In the genomic region with DNA sequence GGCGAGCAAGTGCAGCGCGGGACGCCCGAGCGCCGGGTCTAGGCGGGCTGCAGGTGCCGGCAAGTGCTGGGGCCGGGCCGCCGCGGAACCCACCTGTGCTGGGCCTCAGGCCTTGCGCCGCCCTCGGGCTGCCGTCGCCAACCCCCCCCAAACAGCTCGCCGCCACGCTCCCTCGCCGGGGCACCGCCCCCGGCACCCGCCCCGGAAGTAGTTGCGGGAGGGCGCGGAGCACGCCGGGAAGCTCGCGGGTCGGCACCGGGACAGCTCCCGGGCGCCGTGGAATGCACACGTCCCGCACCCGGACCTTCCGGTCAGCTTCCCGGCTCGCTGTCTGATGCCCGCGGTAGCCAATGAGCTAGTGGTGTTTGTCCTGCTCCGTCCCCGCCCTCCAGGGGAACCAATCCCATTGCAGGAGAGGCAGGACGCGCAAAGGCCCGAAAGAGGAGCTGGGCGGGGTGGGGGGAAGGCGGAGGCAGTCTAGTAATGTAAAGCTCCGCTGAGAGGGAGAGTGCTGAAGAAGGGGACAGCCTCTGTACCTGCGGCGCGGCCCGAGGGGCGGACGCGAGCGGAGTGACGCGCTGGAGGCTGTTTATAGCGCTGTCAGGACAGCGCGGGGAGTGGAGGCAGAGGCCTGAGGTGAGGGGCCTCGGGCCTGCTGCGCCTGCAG, we compare ENCODE assay signal across 1 cellular context.
TF ChIP-seq lines count a peak whose summit lies in the region.

A gene with protein sequence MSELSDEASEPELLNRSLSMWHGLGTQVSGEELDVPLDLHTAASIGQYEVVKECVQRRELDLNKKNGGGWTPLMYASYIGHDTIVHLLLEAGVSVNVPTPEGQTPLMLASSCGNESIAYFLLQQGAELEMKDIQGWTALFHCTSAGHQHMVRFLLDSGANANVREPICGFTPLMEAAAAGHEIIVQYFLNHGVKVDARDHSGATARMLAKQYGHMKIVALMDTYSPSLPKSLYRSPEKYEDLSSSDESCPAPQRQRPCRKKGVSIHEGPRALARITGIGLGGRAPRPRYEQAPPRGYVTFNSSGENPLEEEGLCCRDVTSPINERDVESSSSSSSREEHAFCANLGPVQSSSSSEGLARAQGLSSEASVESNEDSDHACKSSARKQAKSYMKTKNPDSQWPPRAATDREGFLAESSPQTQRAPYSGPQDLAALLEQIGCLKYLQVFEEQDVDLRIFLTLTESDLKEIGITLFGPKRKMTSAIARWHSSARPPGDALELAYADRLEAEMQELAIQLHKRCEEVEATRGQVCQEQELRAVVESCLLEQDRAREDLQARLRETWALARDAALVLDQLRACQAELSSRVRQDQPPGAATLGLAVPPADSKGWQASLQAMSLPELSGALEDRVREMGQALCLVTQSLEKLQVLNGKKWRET (minus strand): TSS at position 209 of the 667 bp plus-strand sequence. CDS start 4,122 bp downstream, outside the sequence.
DNAAF8 (plus strand) TSS at position 475 of the 667 bp plus-strand sequence. CDS start 1,978 bp downstream, outside the sequence.

TF ChIP-seq in K562, 482 proteins besides CTCF, POLR2A, EP300 and RAD21 (continued from another document and continues in another):
- TF ChIP-seq EWSR1 (IDR thresholded peaks at IDR 0.05; ENCODE audit: borderline replicate concordance, low read depth, partially characterized antibody): no peak
- no peak for TF ChIP-seq CSDE1 (IDR thresholded peaks at IDR 0.05)
- TF ChIP-seq, protein P1, sequence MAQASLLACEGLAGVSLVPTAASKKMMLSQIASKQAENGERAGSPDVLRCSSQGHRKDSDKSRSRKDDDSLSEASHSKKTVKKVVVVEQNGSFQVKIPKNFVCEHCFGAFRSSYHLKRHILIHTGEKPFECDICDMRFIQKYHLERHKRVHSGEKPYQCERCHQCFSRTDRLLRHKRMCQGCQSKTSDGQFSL (CRISPR knock-in tag; IDR thresholded peaks at IDR 0.05): peak; percentile 84
- TF ChIP-seq, protein P1 (tag; IDR thresholded peaks at IDR 0.05): peak in 1 of 2 experiments; percentile 75; a peak in 2 of 4 replicates
- peak; percentile 67; the same call in 1 of the 2 replicates for TF ChIP-seq RB1 (IDR thresholded peaks at IDR 0.05; ENCODE audit: low read depth)
- no peak for TF ChIP-seq NFATC3 (IDR thresholded peaks at IDR 0.05)
- TF ChIP-seq, protein P2, sequence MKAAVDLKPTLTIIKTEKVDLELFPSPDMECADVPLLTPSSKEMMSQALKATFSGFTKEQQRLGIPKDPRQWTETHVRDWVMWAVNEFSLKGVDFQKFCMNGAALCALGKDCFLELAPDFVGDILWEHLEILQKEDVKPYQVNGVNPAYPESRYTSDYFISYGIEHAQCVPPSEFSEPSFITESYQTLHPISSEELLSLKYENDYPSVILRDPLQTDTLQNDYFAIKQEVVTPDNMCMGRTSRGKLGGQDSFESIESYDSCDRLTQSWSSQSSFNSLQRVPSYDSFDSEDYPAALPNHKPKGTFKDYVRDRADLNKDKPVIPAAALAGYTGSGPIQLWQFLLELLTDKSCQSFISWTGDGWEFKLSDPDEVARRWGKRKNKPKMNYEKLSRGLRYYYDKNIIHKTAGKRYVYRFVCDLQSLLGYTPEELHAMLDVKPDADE (conservative IDR thresholded peaks at IDR 0.05; ENCODE audit: control insufficient read depth, low read depth, low read length): peak; percentile 73; the same call in 1 of the 2 replicates
- TF ChIP-seq, protein P3, sequence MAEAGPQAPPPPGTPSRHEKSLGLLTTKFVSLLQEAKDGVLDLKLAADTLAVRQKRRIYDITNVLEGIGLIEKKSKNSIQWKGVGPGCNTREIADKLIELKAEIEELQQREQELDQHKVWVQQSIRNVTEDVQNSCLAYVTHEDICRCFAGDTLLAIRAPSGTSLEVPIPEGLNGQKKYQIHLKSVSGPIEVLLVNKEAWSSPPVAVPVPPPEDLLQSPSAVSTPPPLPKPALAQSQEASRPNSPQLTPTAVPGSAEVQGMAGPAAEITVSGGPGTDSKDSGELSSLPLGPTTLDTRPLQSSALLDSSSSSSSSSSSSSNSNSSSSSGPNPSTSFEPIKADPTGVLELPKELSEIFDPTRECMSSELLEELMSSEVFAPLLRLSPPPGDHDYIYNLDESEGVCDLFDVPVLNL (CRISPR knock-in tag; IDR thresholded peaks at IDR 0.05; ENCODE audit: low read depth): 0 out of 2 replicates have a peak, but pooled peaks have one; percentile 61
- TF ChIP-seq TFE3 (CRISPR knock-in tag; IDR thresholded peaks at IDR 0.05): no peak
- TF ChIP-seq TCF7L2 (IDR thresholded peaks at IDR 0.05; ENCODE audit: low read depth, low read length): no peak
- TF ChIP-seq ZNF274 (IDR thresholded peaks at IDR 0.05; ENCODE audit: borderline replicate concordance, low read depth, low read length): no peak
- TF ChIP-seq MEIS2 (IDR thresholded peaks at IDR 0.05; ENCODE audit: partially characterized antibody): no peak
- peak; percentile 60; the same call in 1 of the 2 replicates for TF ChIP-seq GATAD2A (IDR thresholded peaks at IDR 0.05)
- no peak for TF ChIP-seq ZNF384 (IDR thresholded peaks at IDR 0.05; ENCODE audit: low read depth, low read length)
- TF ChIP-seq, protein P4, sequence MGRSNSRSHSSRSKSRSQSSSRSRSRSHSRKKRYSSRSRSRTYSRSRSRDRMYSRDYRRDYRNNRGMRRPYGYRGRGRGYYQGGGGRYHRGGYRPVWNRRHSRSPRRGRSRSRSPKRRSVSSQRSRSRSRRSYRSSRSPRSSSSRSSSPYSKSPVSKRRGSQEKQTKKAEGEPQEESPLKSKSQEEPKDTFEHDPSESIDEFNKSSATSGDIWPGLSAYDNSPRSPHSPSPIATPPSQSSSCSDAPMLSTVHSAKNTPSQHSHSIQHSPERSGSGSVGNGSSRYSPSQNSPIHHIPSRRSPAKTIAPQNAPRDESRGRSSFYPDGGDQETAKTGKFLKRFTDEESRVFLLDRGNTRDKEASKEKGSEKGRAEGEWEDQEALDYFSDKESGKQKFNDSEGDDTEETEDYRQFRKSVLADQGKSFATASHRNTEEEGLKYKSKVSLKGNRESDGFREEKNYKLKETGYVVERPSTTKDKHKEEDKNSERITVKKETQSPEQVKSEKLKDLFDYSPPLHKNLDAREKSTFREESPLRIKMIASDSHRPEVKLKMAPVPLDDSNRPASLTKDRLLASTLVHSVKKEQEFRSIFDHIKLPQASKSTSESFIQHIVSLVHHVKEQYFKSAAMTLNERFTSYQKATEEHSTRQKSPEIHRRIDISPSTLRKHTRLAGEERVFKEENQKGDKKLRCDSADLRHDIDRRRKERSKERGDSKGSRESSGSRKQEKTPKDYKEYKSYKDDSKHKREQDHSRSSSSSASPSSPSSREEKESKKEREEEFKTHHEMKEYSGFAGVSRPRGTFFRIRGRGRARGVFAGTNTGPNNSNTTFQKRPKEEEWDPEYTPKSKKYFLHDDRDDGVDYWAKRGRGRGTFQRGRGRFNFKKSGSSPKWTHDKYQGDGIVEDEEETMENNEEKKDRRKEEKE (IDR thresholded peaks at IDR 0.05; ENCODE audit: borderline replicate concordance in 1 of 2, control insufficient read depth in 1 of 2, low read depth in 2 of 2, low read length in 1 of 2): 0 out of 4 replicates have a peak, but pooled peaks of 1 of the 2 experiments have one; percentile 25
- TF ChIP-seq, protein P5, sequence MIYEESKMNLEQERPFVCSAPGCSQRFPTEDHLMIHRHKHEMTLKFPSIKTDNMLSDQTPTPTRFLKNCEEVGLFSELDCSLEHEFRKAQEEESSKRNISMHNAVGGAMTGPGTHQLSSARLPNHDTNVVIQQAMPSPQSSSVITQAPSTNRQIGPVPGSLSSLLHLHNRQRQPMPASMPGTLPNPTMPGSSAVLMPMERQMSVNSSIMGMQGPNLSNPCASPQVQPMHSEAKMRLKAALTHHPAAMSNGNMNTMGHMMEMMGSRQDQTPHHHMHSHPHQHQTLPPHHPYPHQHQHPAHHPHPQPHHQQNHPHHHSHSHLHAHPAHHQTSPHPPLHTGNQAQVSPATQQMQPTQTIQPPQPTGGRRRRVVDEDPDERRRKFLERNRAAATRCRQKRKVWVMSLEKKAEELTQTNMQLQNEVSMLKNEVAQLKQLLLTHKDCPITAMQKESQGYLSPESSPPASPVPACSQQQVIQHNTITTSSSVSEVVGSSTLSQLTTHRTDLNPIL (CRISPR knock-in tag; IDR thresholded peaks at IDR 0.05): no peak
- TF ChIP-seq TEAD4 (IDR thresholded peaks at IDR 0.05; ENCODE audit: low read length): peak; percentile 64
- no peak for TF ChIP-seq TEAD4 (CRISPR knock-in tag; IDR thresholded peaks at IDR 0.05; ENCODE audit: borderline replicate concordance)
- TF ChIP-seq, protein P6, sequence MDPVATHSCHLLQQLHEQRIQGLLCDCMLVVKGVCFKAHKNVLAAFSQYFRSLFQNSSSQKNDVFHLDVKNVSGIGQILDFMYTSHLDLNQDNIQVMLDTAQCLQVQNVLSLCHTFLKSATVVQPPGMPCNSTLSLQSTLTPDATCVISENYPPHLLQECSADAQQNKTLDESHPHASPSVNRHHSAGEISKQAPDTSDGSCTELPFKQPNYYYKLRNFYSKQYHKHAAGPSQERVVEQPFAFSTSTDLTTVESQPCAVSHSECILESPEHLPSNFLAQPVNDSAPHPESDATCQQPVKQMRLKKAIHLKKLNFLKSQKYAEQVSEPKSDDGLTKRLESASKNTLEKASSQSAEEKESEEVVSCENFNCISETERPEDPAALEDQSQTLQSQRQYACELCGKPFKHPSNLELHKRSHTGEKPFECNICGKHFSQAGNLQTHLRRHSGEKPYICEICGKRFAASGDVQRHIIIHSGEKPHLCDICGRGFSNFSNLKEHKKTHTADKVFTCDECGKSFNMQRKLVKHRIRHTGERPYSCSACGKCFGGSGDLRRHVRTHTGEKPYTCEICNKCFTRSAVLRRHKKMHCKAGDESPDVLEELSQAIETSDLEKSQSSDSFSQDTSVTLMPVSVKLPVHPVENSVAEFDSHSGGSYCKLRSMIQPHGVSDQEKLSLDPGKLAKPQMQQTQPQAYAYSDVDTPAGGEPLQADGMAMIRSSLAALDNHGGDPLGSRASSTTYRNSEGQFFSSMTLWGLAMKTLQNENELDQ (CRISPR knock-in tag; IDR thresholded peaks at IDR 0.05; ENCODE audit: borderline replicate concordance): no peak
- TF ChIP-seq, protein P7, sequence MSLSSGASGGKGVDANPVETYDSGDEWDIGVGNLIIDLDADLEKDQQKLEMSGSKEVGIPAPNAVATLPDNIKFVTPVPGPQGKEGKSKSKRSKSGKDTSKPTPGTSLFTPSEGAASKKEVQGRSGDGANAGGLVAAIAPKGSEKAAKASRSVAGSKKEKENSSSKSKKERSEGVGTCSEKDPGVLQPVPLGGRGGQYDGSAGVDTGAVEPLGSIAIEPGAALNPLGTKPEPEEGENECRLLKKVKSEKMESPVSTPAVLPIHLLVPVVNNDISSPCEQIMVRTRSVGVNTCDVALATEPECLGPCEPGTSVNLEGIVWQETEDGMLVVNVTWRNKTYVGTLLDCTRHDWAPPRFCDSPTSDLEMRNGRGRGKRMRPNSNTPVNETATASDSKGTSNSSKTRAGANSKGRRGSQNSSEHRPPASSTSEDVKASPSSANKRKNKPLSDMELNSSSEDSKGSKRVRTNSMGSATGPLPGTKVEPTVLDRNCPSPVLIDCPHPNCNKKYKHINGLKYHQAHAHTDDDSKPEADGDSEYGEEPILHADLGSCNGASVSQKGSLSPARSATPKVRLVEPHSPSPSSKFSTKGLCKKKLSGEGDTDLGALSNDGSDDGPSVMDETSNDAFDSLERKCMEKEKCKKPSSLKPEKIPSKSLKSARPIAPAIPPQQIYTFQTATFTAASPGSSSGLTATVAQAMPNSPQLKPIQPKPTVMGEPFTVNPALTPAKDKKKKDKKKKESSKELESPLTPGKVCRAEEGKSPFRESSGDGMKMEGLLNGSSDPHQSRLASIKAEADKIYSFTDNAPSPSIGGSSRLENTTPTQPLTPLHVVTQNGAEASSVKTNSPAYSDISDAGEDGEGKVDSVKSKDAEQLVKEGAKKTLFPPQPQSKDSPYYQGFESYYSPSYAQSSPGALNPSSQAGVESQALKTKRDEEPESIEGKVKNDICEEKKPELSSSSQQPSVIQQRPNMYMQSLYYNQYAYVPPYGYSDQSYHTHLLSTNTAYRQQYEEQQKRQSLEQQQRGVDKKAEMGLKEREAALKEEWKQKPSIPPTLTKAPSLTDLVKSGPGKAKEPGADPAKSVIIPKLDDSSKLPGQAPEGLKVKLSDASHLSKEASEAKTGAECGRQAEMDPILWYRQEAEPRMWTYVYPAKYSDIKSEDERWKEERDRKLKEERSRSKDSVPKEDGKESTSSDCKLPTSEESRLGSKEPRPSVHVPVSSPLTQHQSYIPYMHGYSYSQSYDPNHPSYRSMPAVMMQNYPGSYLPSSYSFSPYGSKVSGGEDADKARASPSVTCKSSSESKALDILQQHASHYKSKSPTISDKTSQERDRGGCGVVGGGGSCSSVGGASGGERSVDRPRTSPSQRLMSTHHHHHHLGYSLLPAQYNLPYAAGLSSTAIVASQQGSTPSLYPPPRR (CRISPR knock-in tag; IDR thresholded peaks at IDR 0.05; ENCODE audit: borderline replicate concordance): no peak
- TF ChIP-seq NBN (IDR thresholded peaks at IDR 0.05; ENCODE audit: low read depth): no peak
- TF ChIP-seq MTA1 (IDR thresholded peaks at IDR 0.05; ENCODE audit: borderline replicate concordance): no peak
- TF ChIP-seq ELK3 (CRISPR knock-in tag; IDR thresholded peaks at IDR 0.05): no peak
- TF ChIP-seq, protein P8, sequence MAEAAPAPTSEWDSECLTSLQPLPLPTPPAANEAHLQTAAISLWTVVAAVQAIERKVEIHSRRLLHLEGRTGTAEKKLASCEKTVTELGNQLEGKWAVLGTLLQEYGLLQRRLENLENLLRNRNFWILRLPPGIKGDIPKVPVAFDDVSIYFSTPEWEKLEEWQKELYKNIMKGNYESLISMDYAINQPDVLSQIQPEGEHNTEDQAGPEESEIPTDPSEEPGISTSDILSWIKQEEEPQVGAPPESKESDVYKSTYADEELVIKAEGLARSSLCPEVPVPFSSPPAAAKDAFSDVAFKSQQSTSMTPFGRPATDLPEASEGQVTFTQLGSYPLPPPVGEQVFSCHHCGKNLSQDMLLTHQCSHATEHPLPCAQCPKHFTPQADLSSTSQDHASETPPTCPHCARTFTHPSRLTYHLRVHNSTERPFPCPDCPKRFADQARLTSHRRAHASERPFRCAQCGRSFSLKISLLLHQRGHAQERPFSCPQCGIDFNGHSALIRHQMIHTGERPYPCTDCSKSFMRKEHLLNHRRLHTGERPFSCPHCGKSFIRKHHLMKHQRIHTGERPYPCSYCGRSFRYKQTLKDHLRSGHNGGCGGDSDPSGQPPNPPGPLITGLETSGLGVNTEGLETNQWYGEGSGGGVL (CRISPR knock-in tag; IDR thresholded peaks at IDR 0.05): no peak
- no peak for TF ChIP-seq ZSCAN32 (CRISPR knock-in tag; IDR thresholded peaks at IDR 0.05)
